Comparison of ENCODE assay signal across 10 cellular contexts in the genomic region with DNA sequence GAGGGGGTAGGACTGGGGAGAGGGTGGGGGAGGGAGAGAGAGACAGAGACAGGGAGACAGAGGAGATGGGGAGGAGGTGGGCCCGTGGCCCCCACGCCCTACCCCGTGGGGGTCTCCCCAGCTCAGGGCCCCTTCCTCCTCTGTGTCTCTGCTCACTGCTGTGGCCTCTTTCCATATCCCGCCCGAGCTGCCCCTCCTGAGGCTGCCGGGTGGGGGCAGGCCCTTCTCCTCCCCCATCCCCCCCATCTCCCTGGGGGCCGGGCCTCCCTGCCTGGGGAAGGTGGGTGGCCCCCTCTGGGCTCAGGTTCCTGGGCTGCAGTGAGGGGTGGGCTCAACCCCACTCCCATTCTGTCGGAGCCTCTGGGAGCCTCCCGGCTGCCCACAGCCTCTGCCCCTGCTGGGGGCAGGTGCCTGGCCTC. TPM values are rescaled to one million over a fixed set of nuclear protein-coding genes. Genes with fewer than 3 reads are reported as not detected.
DNase-seq lines count a peak whose midpoint lies in the region; ATAC-seq and TF ChIP-seq lines count a peak whose summit lies in the region.
"Had no signal": no experiment of that assay in that cellular context is flagged by ENCODE, and none has a peak within 500 bp of the region (broad histone marks: within the 10 kb centered on the region; RNA-seq: fewer than 3 reads in every experiment).

No MANE protein-coding gene starts in this region.

- in situ Hi-C loops in GM13977 (cut with MboI; ENCODE audit: low pct_unique_long_range_greater_than_20kb, low sequenced_read_pairs, unreplicated experiment) = no loop called here

- no peaks in the 10 kb centered on the region for H3K36me3 ChIP-seq in rectal smooth muscle tissue (ENCODE audit: control insufficient read depth, insufficient read depth, low read length)
- no peaks in the 10 kb centered on the region for H3K36me3 ChIP-seq in PC-9 (ENCODE audit: low read depth)
- H3K36me3 ChIP-seq in MG63 = no peaks in the 10 kb centered on the region

- peaks cover under 1% of the 10 kb centered on the region for H3K9me3 Mint-ChIP-seq in activated naive CD8-positive, alpha-beta T cell treated with anti-CD3 and anti-CD28 coated beads, Interleukin-2, amount 10 ng/mL, durations not matched to agents 7 days and 5 days

- H3K9ac ChIP-seq in rectal smooth muscle tissue (ENCODE audit: low read length) = no peak overlapping the region

- peaks cover 29% of the 10 kb centered on the region for H3K4me1 Mint-ChIP-seq in activated naive CD8-positive, alpha-beta T cell treated with anti-CD3 and anti-CD28 coated beads, Interleukin-2, amount 10 ng/mL, durations not matched to agents 7 days and 5 days

- no peaks in the 10 kb centered on the region for H4K20me1 ChIP-seq in PC-9 (ENCODE audit: insufficient read depth)

- CTCF ChIA-PET in PC-9 (lab: Charles Lee) = no interaction called here

- H3K4me2 ChIP-seq in PC-9 = no peak overlapping the region

- H3K79me2 ChIP-seq in PC-9 (ENCODE audit: low read depth) = no peaks in the 10 kb centered on the region

- peaks cover 3% of the 10 kb centered on the region for H3K36me3 Mint-ChIP-seq in activated naive CD8-positive, alpha-beta T cell treated with anti-CD3 and anti-CD28 coated beads, Interleukin-2, amount 10 ng/mL, durations not matched to agents 7 days and 5 days

- H3K9me2 ChIP-seq in PC-9 (ENCODE audit: insufficient read depth) = no peaks in the 10 kb centered on the region

- no peak overlapping the region for H2AFZ ChIP-seq in PC-9

- H3K4me3 ChIP-seq in rectal smooth muscle tissue (ENCODE audit: low read length) = no peak overlapping the region
- no peak overlapping the region for H3K4me3 ChIP-seq in PC-9
- H3K4me3 ChIP-seq in MG63 = no peak overlapping the region

- ATAC-seq in GM21825 (IDR thresholded peaks at IDR 0.05; ENCODE audit: unreplicated experiment) (peak; percentile 5), GM18519 (IDR thresholded peaks at IDR 0.05; ENCODE audit: low FRiP score, unreplicated experiment) (no peak)
- ATAC-seq in activated naive CD8-positive, alpha-beta T cell treated with anti-CD3 and anti-CD28 coated beads, Interleukin-2, amount 10 ng/mL, durations not matched to agents 7 days and 5 days (ENCODE audit: low read depth) = peak; percentile 29

- peaks cover 1% of the 10 kb centered on the region; the same call in 1 of the 2 replicates for H3F3A ChIP-seq in PC-9 (ENCODE audit: insufficient read depth, low read depth)

- peaks cover 2% of the 10 kb centered on the region for H3K4me1 ChIP-seq in rectal smooth muscle tissue (ENCODE audit: control insufficient read depth, insufficient read depth, low read length)
- H3K4me1 ChIP-seq in PC-9 (replicated peaks; ENCODE audit: insufficient read depth) = no peaks in the 10 kb centered on the region

- H3K27me3 ChIP-seq in rectal smooth muscle tissue (ENCODE audit: control insufficient read depth, insufficient read depth, low read length) = peaks cover 3% of the 10 kb centered on the region
- H3K27me3 ChIP-seq in PC-9 (ENCODE audit: insufficient read depth, low read depth) = peaks cover 58% of the 10 kb centered on the region
- H3K27me3 ChIP-seq in MG63 = no peaks in the 10 kb centered on the region

- DNase-seq in GM13977 (ENCODE audit: low spot score) = peak; percentile 62
- no peak for DNase-seq in activated naive CD8-positive, alpha-beta T cell treated with anti-CD3 and anti-CD28 coated beads, Interleukin-2, amount 10 ng/mL, durations not matched to agents 7 days and 5 days
- no peak for DNase-seq in ureter (ENCODE audit: low spot score)
- DNase-seq in PC-9 = no peak
- DNase-seq in MG63 = no peak

- H3K27ac Mint-ChIP-seq in activated naive CD8-positive, alpha-beta T cell treated with anti-CD3 and anti-CD28 coated beads, Interleukin-2, amount 10 ng/mL, durations not matched to agents 7 days and 5 days = peak overlapping the region; percentile 92

- POLR2A ChIA-PET in activated naive CD8-positive, alpha-beta T cell treated with anti-CD3 and anti-CD28 coated beads, Interleukin-2, amount 10 ng/mL, durations not matched to agents 7 days and 5 days (lab: Charles Lee) = interaction anchor here (0.6 to 2.4 kb wide), 5 partner anchors 10 to 172 kb away, joined by 5 to 14 read pairs (median 10); partner anchors contain the start of genes DTYMK and RTP5
- POLR2A ChIA-PET in PC-9 (lab: Charles Lee; ENCODE audit: unreplicated experiment) = no interaction called here

- H3K27ac ChIP-seq in rectal smooth muscle tissue (ENCODE audit: low read depth, low read length) (peak overlapping the region; percentile 24), PC-9 (no peak overlapping the region)

- H3K4me3 Mint-ChIP-seq in activated naive CD8-positive, alpha-beta T cell treated with anti-CD3 and anti-CD28 coated beads, Interleukin-2, amount 10 ng/mL, durations not matched to agents 7 days and 5 days = peak overlapping the region; percentile 73

- H3K9me3 ChIP-seq in PC-9 (ENCODE audit: insufficient read depth, low read depth) = no peaks in the 10 kb centered on the region
- no peaks in the 10 kb centered on the region for H3K9me3 ChIP-seq in MG63

- peaks cover 9% of the 10 kb centered on the region for H3K27me3 Mint-ChIP-seq in activated naive CD8-positive, alpha-beta T cell treated with anti-CD3 and anti-CD28 coated beads, Interleukin-2, amount 10 ng/mL, durations not matched to agents 7 days and 5 days

- TF ChIP-seq CTCF in GM13977 (IDR thresholded peaks at IDR 0.05; ENCODE audit: extremely low read depth, insufficient read depth, missing control alignments) (peak; percentile 14), PC-9 (conservative IDR thresholded peaks at IDR 0.05) (no peak)

- BruUV-seq in PC-9 (replicated peaks; lab: Mats Ljungman, UMichigan) = no TSS peak

- intact Hi-C loops in PC-9 (cut with micrococcal nuclease; ENCODE audit: unreplicated experiment) = no loop called here

RNA-seq across cellular contexts. Expression of gene PDCD1, which starts 0.3 kb away (rescaled TPM):
- total RNA-seq in activated naive CD8-positive, alpha-beta T cell treated with anti-CD3 and anti-CD28 coated beads, Interleukin-2, amount 10 ng/mL, durations not matched to agents 7 days and 5 days = 1 to 10 TPM; 5.4 to 6.6 TPM
- total RNA-seq in ureter = 0.57 TPM
- not detected in 2 replicates for total RNA-seq in PC-9 (2021)
- not detected in 2 replicates for total RNA-seq in MG63 (2014; rRNA removed; shearing (Covaris generic); ENCODE audit: low replicate concordance)
- total RNA-seq: fibroblast of lung, pulmonary artery endothelial cell had no signal

RNA-seq across cellular contexts. Expression of gene RTP5, which starts 10.5 kb away (rescaled TPM):
- under 1 TPM; 0.53 to 0.60 TPM for total RNA-seq in activated naive CD8-positive, alpha-beta T cell treated with anti-CD3 and anti-CD28 coated beads, Interleukin-2, amount 10 ng/mL, durations not matched to agents 7 days and 5 days
- total RNA-seq in ureter (0.21 TPM), PC-9 (2021) (not detected in 2 replicates)
- not detected in 2 replicates for total RNA-seq in MG63 (2014; rRNA removed; shearing (Covaris generic); ENCODE audit: low replicate concordance)
- total RNA-seq: fibroblast of lung, pulmonary artery endothelial cell had no signal

RNA-seq across cellular contexts. Expression of gene NEU4, which starts 50.0 kb away (rescaled TPM):
- under 1 TPM in 1 of 2 experiments, not detected in 1; 0.20 TPM for total RNA-seq in activated naive CD8-positive, alpha-beta T cell treated with anti-CD3 and anti-CD28 coated beads, Interleukin-2, amount 10 ng/mL, durations not matched to agents 7 days and 5 days
- total RNA-seq in ureter = 0.49 TPM
- 0.90 and 0.92 TPM in 2 replicates for total RNA-seq in PC-9 (2021)
- not detected in 2 replicates for total RNA-seq in MG63 (2014; rRNA removed; shearing (Covaris generic); ENCODE audit: low replicate concordance)
- total RNA-seq: fibroblast of lung, pulmonary artery endothelial cell had no signal
